20 cellular contexts compared by ENCODE assay signal in the genomic region with DNA sequence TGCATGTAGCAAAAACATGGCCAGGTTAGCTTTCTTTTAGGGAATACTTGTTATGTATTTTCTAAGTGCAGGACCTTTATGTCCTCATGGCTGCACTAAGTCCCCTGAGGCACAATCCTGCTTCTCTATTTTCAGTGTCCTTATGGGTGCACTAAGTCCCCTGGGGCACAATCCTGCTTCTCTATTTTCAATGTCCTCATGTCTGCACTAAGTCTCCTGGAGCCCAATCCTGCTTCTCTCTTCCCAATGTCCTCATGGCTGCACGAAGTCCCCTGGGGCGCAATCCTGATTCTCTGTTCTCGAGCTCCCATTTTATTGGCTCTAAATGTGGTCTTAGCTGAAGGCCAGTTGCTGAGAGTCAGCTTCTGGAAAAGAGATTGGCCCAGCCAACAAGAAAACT. TPM values are rescaled to one million over a fixed set of nuclear protein-coding genes. Genes with fewer than 3 reads are reported as not detected.
A peak's percentile ranks its signal among the peaks of the same experiment; 100 is the strongest.
DNase-seq lines count a peak whose midpoint lies in the region; ATAC-seq and TF ChIP-seq lines count a peak whose summit lies in the region.
"Had no signal": no experiment of that assay in that cellular context is flagged by ENCODE, and none has a peak within 500 bp of the region (broad histone marks: within the 10 kb centered on the region; RNA-seq: fewer than 3 reads in every experiment).

No MANE protein-coding gene starts in this region.

- H3F3A ChIP-seq in neural progenitor cell (ENCODE audit: low read depth) = no peaks in the 10 kb centered on the region

- H3K4me2 ChIP-seq in neural progenitor cell = no peak overlapping the region

- no peak overlapping the region for H3K9ac ChIP-seq in SK-N-MC (ENCODE audit: insufficient read length)
- H3K9ac ChIP-seq in neural progenitor cell = no peak overlapping the region

- H2AFZ ChIP-seq in neural progenitor cell (replicated peaks) = peak overlapping the region; percentile 6

- H4K20me1 ChIP-seq in neural progenitor cell (ENCODE audit: low read depth) = no peaks in the 10 kb centered on the region

- no peak overlapping the region for H3K4me3 Mint-ChIP-seq in neural progenitor cell
- H3K4me3 Mint-ChIP-seq in CD4-positive, alpha-beta T cell = no peak overlapping the region

- POLR2A ChIA-PET in CD4-positive, alpha-beta T cell (lab: Charles Lee) = no interaction called here

- no peaks in the 10 kb centered on the region for H3K27me3 ChIP-seq in neural progenitor cell
- H3K27me3 ChIP-seq in CD4-positive, alpha-beta T cell (ENCODE audit: control insufficient read depth, insufficient read depth, low read length) = no peaks in the 10 kb centered on the region

- H3K27ac ChIP-seq in SK-N-MC (peak overlapping the region; percentile 70), neural progenitor cell (no peak overlapping the region)
- no peak overlapping the region for H3K27ac ChIP-seq in CD4-positive, alpha-beta T cell (ENCODE audit: low read depth, low read length)

- DNase-seq in DMS153 (lab: John Stamatoyannopoulos, UW) (peak; percentile 23), M059J (ENCODE audit: low read depth) (peak; percentile 2), SK-N-MC (ENCODE audit: low read depth, low spot score) (no peak), neural progenitor cell (ENCODE audit: low spot score) (no peak), germinal center (ENCODE audit: low spot score) (no peak), cerebellum (ENCODE audit: low spot score) (no peak)
- no peak for DNase-seq in CD4-positive, alpha-beta T cell
- DNase-seq: BE2C; DND-41; GOT3; HCEC 1CT; KG1; NCI-H187 treated with DMSO at 0.1 percent for 48 hours; NCI-H446; NCI-H526 treated with DMSO at 0.1 percent for 48 hours; NK-92 treated with Interleukin-12 subunit alpha and Interleukin-12 subunit beta, amount 100 ng/mL, for 24 hours; SIG-M5 had no signal

- H3K27me3 Mint-ChIP-seq in neural progenitor cell (ENCODE audit: insufficient read depth, low read depth) = no peaks in the 10 kb centered on the region
- no peaks in the 10 kb centered on the region for H3K27me3 Mint-ChIP-seq in CD4-positive, alpha-beta T cell

- no peaks in the 10 kb centered on the region for H3K79me2 ChIP-seq in neural progenitor cell (ENCODE audit: low read depth)

- H3K36me3 Mint-ChIP-seq in neural progenitor cell = no peaks in the 10 kb centered on the region
- no peaks in the 10 kb centered on the region for H3K36me3 Mint-ChIP-seq in CD4-positive, alpha-beta T cell (ENCODE audit: low read depth)

- H3K9me3 Mint-ChIP-seq in neural progenitor cell = no peaks in the 10 kb centered on the region
- H3K9me3 Mint-ChIP-seq in CD4-positive, alpha-beta T cell = no peaks in the 10 kb centered on the region

- H3K36me3 ChIP-seq in SK-N-MC (ENCODE audit: insufficient read depth, low read length) = no peaks in the 10 kb centered on the region
- no peaks in the 10 kb centered on the region for H3K36me3 ChIP-seq in neural progenitor cell
- H3K36me3 ChIP-seq: BE2C had no signal

- H3K4me1 ChIP-seq in neural progenitor cell = no peaks in the 10 kb centered on the region

- H3K9me3 ChIP-seq in SK-N-MC (ENCODE audit: low read depth, low read length) = no peaks in the 10 kb centered on the region
- H3K9me3 ChIP-seq in neural progenitor cell (ENCODE audit: low read depth) = no peaks in the 10 kb centered on the region
- no peaks in the 10 kb centered on the region for H3K9me3 ChIP-seq in CD4-positive, alpha-beta T cell (ENCODE audit: control insufficient read depth, low read length)
- H3K9me3 ChIP-seq: BE2C had no signal

- H3K4me1 Mint-ChIP-seq in neural progenitor cell = no peaks in the 10 kb centered on the region
- H3K4me1 Mint-ChIP-seq in CD4-positive, alpha-beta T cell (ENCODE audit: low read depth) = no peaks in the 10 kb centered on the region

- peak overlapping the region; percentile 16 for H3K4me3 ChIP-seq in SK-N-MC
- no peak overlapping the region for H3K4me3 ChIP-seq in neural progenitor cell

- CTCF ChIA-PET in CD4-positive, alpha-beta T cell (lab: Charles Lee) = interaction anchor here (0.8 to 1.4 kb wide), 3 partner anchors 9 to 79 kb away, joined by 3 to 4 read pairs (median 3); no protein-coding TSS in a partner anchor

- no peak for TF ChIP-seq CTCF in neural progenitor cell (IDR thresholded peaks at IDR 0.05)
- TF ChIP-seq CTCF in CD4-positive, alpha-beta T cell (IDR thresholded peaks at IDR 0.05) = no peak

- H3K27ac Mint-ChIP-seq in neural progenitor cell = no peak overlapping the region
- no peak overlapping the region for H3K27ac Mint-ChIP-seq in CD4-positive, alpha-beta T cell

- intact Hi-C loops in CD4-positive, alpha-beta T cell (cut with DNase I, micrococcal nuclease) = no loop called here

- ATAC-seq in CD4-positive, alpha-beta T cell (ENCODE audit: poor library complexity) = no peak
- ATAC-seq: Panc1, SK-N-SH treated with all-trans-retinoic acid at 6 μM for 48 hours had no signal

RNA-seq across cellular contexts. Expression of gene GPRIN3, which starts 49.7 kb away (rescaled TPM):
- 0.05 and 0.25 TPM in 2 replicates for total RNA-seq in M059J (2014; rRNA removed; shearing (Covaris generic))
- total RNA-seq in neural progenitor cell (ENCODE audit: low replicate concordance) = 0.15 TPM in 2 replicates
- total RNA-seq in CD4-positive, alpha-beta T cell = 10 to 100 TPM; 46.4 TPM
- 36.8 TPM for total RNA-seq in cerebellum
- total RNA-seq: A673 had no signal

Comparison
In these comparisons a context has a peak if more than half of its experiments do, and no peak if none do; other contexts are left out.
1. DNase-seq: peak in DMS153 (single experiment) and M059J (single experiment); none in SK-N-MC (single experiment), neural progenitor cell (single experiment), CD4-positive, alpha-beta T cell (0 of 10), germinal center (single experiment) and cerebellum (single experiment).
2. RNA of gene GPRIN3, which starts 49.7 kb away (total RNA-seq): 46.4 TPM in CD4-positive, alpha-beta T cell and 36.8 TPM in cerebellum (single experiment); 0.05 to 0.25 TPM in M059J and 0.15 TPM in neural progenitor cell; every median in the first group is over 10 times any median in the second.